12 cellular contexts compared by ENCODE assay signal in the genomic region with DNA sequence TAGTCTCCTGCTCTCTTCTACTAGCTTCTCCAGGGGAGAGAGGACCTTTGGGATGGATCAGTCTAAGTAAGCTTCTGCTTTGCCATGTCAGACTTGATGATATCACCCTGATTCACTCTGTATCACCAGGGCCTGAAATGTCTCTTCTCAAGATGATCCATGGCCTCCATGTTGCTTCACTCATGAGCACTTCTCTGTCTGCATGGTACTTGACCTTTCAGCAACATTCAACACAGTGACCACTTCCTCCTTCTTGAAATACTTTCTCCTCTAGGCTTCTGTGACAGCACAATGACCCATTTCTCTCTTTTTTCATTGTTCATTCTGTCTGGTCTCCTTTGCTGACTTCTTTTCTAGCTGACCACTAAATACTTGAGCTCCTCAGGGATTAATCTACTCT. TPM values are rescaled to one million over a fixed set of nuclear protein-coding genes. Genes with fewer than 3 reads are reported as not detected.
DNase-seq lines count a peak whose midpoint lies in the region; ATAC-seq and TF ChIP-seq lines count a peak whose summit lies in the region.
"Had no signal": no experiment of that assay in that cellular context is flagged by ENCODE, and none has a peak within 500 bp of the region (broad histone marks: within the 10 kb centered on the region; RNA-seq: fewer than 3 reads in every experiment).

No MANE protein-coding gene starts in this region.

- H3K27ac ChIP-seq in left lung (no peak overlapping the region), Peyer's patch (no peak overlapping the region)
- H3K27ac ChIP-seq: skin epidermis had no signal

- in situ Hi-C loops in Caki2 (cut with HindIII; ENCODE audit: low pct_unique_long_range_greater_than_20kb, low sequenced_read_pairs) = no loop called here

- H3K9me3 ChIP-seq in MG63 (no peaks in the 10 kb centered on the region), left lung (no peaks in the 10 kb centered on the region), Peyer's patch (no peaks in the 10 kb centered on the region)

- no peaks in the 10 kb centered on the region for H3K27me3 ChIP-seq in MG63
- no peaks in the 10 kb centered on the region for H3K27me3 ChIP-seq in left lung
- H3K27me3 ChIP-seq in Peyer's patch = no peaks in the 10 kb centered on the region

- H3K4me3 ChIP-seq in MG63 = no peak overlapping the region
- H3K4me3 ChIP-seq in left lung = no peak overlapping the region
- no peak overlapping the region for H3K4me3 ChIP-seq in Peyer's patch
- H3K4me3 ChIP-seq: skin epidermis had no signal

- TF ChIP-seq CTCF in left lung (IDR thresholded peaks at IDR 0.05) = no peak
- no peak for TF ChIP-seq CTCF in Peyer's patch (IDR thresholded peaks at IDR 0.05)

- no peak for TF ChIP-seq POLR2A in Peyer's patch (IDR thresholded peaks at IDR 0.05)

- ATAC-seq in left lung = peak; percentile 67
- ATAC-seq: HCT116 had no signal

- DNase-seq in Caki2 (ENCODE audit: low read depth) (peak; percentile 4), MG63 (peak; percentile 12), amniotic epithelial cell (ENCODE audit: low read depth) (peak; percentile 94), left lung (no peak), T-helper 1 cell (no peak), NCI-H146 (lab: John Stamatoyannopoulos, UW) (no peak), Peyer's patch (no peak)
- DNase-seq in stimulated activated CD4-positive, alpha-beta T cell treated with anti-CD3 and anti-CD28 coated beads, Interleukin-4, amount 100 ng/mL, for 1 hour = no peak
- DNase-seq: activated T-cell treated with anti-CD3 and anti-CD28 coated beads for 4 hours, hippocampal formation had no signal

- H3K4me1 ChIP-seq in left lung (no peaks in the 10 kb centered on the region), Peyer's patch (no peaks in the 10 kb centered on the region)

- intact Hi-C loops in left lung (cut with DNase I) = no loop called here

- no peaks in the 10 kb centered on the region for H3K36me3 ChIP-seq in MG63
- no peaks in the 10 kb centered on the region for H3K36me3 ChIP-seq in left lung
- no peaks in the 10 kb centered on the region for H3K36me3 ChIP-seq in Peyer's patch

RNA-seq across cellular contexts. Expression of a gene that starts 35.3 kb away (rescaled TPM):
- total RNA-seq in Caki2 (2014; rRNA removed; shearing (Covaris generic); ENCODE audit: low replicate concordance) = not detected in 2 replicates
- 1.2 and 1.3 TPM in 2 replicates for total RNA-seq in MG63 (2014; rRNA removed; shearing (Covaris generic); ENCODE audit: low replicate concordance)
- total RNA-seq in left lung = 1 to 10 TPM; 1.0 to 1.3 TPM
- not detected for total RNA-seq in Peyer's patch

Comparison
In these comparisons a context has a peak if more than half of its experiments do, and no peak if none do; other contexts are left out.
1. DNase-seq: peak in Caki2 (single experiment), MG63 (single experiment) and amniotic epithelial cell (single experiment); none in left lung (0 of 2), T-helper 1 cell (0 of 5), stimulated activated CD4-positive, alpha-beta T cell treated with anti-CD3 and anti-CD28 coated beads, Interleukin-4, amount 100 ng/mL, for 1 hour (single experiment), NCI-H146 (single experiment) and Peyer's patch (0 of 3).